In the genomic region with DNA sequence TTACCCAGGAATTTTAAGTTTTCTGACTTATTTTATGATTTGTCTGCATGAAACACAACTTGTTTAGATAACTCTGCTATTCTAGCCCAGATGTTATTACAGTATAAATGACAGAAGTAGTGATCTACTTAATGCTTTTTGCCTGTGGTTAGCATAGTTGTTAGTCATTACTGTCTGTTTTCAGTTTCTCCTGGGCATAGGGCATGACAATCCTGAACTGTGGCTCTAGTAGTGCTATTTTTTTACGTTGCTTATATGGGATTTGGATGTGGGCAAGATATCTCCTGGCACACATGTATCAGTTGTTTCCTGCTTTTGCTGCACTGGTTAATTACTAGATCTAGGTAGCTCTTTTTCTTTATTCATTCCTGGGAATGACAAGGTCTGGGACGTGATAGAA, we compare ENCODE assay signal across 1 cellular context.
TF ChIP-seq lines count a peak whose summit lies in the region.

No MANE protein-coding gene starts in this region.

TF ChIP-seq in GM23338, 12 proteins besides CTCF, POLR2A, EP300 and RAD21 (continued from another document):
- TF ChIP-seq, protein P1, sequence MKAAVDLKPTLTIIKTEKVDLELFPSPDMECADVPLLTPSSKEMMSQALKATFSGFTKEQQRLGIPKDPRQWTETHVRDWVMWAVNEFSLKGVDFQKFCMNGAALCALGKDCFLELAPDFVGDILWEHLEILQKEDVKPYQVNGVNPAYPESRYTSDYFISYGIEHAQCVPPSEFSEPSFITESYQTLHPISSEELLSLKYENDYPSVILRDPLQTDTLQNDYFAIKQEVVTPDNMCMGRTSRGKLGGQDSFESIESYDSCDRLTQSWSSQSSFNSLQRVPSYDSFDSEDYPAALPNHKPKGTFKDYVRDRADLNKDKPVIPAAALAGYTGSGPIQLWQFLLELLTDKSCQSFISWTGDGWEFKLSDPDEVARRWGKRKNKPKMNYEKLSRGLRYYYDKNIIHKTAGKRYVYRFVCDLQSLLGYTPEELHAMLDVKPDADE (IDR thresholded peaks at IDR 0.05): no peak
- TF ChIP-seq EZH2 (IDR thresholded peaks at IDR 0.05; ENCODE audit: low read depth, unreplicated experiment) (no peak), ZNF114 (CRISPR knock-in tag; IDR thresholded peaks at IDR 0.05) (no peak), JUNB (IDR thresholded peaks at IDR 0.05; ENCODE audit: unreplicated experiment) (no peak), EZH2phosphoT487 (IDR thresholded peaks at IDR 0.05; ENCODE audit: unreplicated experiment) (no peak), POLR2AphosphoS5 (IDR thresholded peaks at IDR 0.05; ENCODE audit: low read depth) (no peak), CREB1 (CRISPR knock-in tag; IDR thresholded peaks at IDR 0.05; ENCODE audit: low read depth) (no peak), ZNF331 (CRISPR knock-in tag; IDR thresholded peaks at IDR 0.05; ENCODE audit: low read depth) (no peak)
- TF ChIP-seq, protein P2, sequence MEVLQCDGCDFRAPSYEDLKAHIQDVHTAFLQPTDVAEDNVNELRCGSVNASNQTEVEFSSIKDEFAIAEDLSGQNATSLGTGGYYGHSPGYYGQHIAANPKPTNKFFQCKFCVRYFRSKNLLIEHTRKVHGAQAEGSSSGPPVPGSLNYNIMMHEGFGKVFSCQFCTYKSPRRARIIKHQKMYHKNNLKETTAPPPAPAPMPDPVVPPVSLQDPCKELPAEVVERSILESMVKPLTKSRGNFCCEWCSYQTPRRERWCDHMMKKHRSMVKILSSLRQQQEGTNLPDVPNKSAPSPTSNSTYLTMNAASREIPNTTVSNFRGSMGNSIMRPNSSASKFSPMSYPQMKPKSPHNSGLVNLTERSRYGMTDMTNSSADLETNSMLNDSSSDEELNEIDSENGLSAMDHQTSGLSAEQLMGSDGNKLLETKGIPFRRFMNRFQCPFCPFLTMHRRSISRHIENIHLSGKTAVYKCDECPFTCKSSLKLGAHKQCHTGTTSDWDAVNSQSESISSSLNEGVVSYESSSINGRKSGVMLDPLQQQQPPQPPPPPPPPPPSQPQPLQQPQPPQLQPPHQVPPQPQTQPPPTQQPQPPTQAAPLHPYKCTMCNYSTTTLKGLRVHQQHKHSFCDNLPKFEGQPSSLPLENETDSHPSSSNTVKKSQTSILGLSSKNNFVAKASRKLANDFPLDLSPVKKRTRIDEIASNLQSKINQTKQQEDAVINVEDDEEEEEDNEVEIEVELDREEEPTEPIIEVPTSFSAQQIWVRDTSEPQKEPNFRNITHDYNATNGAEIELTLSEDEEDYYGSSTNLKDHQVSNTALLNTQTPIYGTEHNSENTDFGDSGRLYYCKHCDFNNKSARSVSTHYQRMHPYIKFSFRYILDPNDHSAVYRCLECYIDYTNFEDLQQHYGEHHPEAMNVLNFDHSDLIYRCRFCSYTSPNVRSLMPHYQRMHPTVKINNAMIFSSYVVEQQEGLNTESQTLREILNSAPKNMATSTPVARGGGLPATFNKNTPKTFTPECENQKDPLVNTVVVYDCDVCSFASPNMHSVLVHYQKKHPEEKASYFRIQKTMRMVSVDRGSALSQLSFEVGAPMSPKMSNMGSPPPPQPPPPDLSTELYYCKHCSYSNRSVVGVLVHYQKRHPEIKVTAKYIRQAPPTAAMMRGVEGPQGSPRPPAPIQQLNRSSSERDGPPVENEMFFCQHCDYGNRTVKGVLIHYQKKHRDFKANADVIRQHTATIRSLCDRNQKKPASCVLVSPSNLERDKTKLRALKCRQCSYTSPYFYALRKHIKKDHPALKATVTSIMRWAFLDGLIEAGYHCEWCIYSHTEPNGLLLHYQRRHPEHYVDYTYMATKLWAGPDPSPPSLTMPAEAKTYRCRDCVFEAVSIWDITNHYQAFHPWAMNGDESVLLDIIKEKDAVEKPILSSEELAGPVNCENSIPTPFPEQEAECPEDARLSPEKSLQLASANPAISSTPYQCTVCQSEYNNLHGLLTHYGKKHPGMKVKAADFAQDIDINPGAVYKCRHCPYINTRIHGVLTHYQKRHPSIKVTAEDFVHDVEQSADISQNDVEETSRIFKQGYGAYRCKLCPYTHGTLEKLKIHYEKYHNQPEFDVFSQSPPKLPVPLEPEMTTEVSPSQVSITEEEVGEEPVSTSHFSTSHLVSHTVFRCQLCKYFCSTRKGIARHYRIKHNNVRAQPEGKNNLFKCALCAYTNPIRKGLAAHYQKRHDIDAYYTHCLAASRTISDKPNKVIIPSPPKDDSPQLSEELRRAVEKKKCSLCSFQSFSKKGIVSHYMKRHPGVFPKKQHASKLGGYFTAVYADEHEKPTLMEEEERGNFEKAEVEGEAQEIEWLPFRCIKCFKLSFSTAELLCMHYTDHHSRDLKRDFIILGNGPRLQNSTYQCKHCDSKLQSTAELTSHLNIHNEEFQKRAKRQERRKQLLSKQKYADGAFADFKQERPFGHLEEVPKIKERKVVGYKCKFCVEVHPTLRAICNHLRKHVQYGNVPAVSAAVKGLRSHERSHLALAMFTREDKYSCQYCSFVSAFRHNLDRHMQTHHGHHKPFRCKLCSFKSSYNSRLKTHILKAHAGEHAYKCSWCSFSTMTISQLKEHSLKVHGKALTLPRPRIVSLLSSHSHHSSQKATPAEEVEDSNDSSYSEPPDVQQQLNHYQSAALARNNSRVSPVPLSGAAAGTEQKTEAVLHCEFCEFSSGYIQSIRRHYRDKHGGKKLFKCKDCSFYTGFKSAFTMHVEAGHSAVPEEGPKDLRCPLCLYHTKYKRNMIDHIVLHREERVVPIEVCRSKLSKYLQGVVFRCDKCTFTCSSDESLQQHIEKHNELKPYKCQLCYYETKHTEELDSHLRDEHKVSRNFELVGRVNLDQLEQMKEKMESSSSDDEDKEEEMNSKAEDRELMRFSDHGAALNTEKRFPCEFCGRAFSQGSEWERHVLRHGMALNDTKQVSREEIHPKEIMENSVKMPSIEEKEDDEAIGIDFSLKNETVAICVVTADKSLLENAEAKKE (CRISPR knock-in tag; IDR thresholded peaks at IDR 0.05): no peak
- TF ChIP-seq, protein P3, sequence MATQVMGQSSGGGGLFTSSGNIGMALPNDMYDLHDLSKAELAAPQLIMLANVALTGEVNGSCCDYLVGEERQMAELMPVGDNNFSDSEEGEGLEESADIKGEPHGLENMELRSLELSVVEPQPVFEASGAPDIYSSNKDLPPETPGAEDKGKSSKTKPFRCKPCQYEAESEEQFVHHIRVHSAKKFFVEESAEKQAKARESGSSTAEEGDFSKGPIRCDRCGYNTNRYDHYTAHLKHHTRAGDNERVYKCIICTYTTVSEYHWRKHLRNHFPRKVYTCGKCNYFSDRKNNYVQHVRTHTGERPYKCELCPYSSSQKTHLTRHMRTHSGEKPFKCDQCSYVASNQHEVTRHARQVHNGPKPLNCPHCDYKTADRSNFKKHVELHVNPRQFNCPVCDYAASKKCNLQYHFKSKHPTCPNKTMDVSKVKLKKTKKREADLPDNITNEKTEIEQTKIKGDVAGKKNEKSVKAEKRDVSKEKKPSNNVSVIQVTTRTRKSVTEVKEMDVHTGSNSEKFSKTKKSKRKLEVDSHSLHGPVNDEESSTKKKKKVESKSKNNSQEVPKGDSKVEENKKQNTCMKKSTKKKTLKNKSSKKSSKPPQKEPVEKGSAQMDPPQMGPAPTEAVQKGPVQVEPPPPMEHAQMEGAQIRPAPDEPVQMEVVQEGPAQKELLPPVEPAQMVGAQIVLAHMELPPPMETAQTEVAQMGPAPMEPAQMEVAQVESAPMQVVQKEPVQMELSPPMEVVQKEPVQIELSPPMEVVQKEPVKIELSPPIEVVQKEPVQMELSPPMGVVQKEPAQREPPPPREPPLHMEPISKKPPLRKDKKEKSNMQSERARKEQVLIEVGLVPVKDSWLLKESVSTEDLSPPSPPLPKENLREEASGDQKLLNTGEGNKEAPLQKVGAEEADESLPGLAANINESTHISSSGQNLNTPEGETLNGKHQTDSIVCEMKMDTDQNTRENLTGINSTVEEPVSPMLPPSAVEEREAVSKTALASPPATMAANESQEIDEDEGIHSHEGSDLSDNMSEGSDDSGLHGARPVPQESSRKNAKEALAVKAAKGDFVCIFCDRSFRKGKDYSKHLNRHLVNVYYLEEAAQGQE (IDR thresholded peaks at IDR 0.05; ENCODE audit: unreplicated experiment): no peak
TF ChIP-seq in GM23338: peak in this region for 0.
